9 cellular contexts compared by ENCODE assay signal in genomic region chr9:124342402-124342945, GRCh38.
DNase-seq lines count a peak whose midpoint lies in the region; ATAC-seq, FAIRE-seq and TF ChIP-seq lines count a peak whose summit lies in the region.
"Had no signal": no experiment of that assay in that cellular context is flagged by ENCODE, and none has a peak within 500 bp of the region (broad histone marks: within the 10 kb centered on the region; RNA-seq: fewer than 3 reads in every experiment).

No MANE protein-coding gene starts in this region.

- H3K4me3 ChIP-seq in HFF-Myc (replicated peaks; ENCODE audit: low read depth, low read length), result no peak overlapping the region
- H3K4me3 ChIP-seq in bronchial epithelial cell (ENCODE audit: low read depth, low read length), result no peak overlapping the region
- H3K4me3 ChIP-seq in HepG2 (replicated peaks in 1 of 3; ENCODE audit: insufficient read depth in 1 of 3, low read depth in 2 of 3, low read length in 3 of 3), result no peak overlapping the region
- no peak overlapping the region for H3K4me3 ChIP-seq in lower leg skin (ENCODE audit: low read depth, poor library complexity, severe bottlenecking)

- TF ChIP-seq POLR2A in HepG2 (IDR thresholded peaks at IDR 0.05; ENCODE audit: insufficient read depth in 1 of 2, low read depth in 2 of 2, low read length in 2 of 2) (no peak), lower leg skin (IDR thresholded peaks at IDR 0.05) (no peak)

- no peak overlapping the region for H3K27ac ChIP-seq in HepG2 (ENCODE audit: extremely low read length, insufficient read depth, low read length)
- peak overlapping the region; percentile 66 for H3K27ac ChIP-seq in substantia nigra (ENCODE audit: low read depth, low read length, poor library complexity, severe bottlenecking)

- in situ Hi-C loops in HepG2 (cut with HindIII; ENCODE audit: extremely low pct_ligation_motif_present, low pct_unique_long_range_greater_than_20kb), result no loop called here

- FAIRE-seq in bronchial epithelial cell (lab: Jason Lieb, UNC) (peak; percentile 58), HepG2 (lab: Jason Lieb, UNC) (no peak)

- H3K79me2 ChIP-seq in HepG2 (ENCODE audit: insufficient read depth, low read length), result no peaks in the 10 kb centered on the region

- H3K27me3 ChIP-seq in bronchial epithelial cell (ENCODE audit: control insufficient read depth, insufficient read depth, low read length) (no peaks in the 10 kb centered on the region), HepG2 (ENCODE audit: control insufficient read depth in 1 of 2, insufficient read depth in 2 of 2, low read length in 2 of 2) (no peaks in the 10 kb centered on the region)

- CTCF ChIA-PET in HepG2 (lab: Yijun Ruan, JAX; ENCODE audit: low intra/inter-chr PET ratio, low total read pairs), result no interaction called here

- TF ChIP-seq CTCF in HFF-Myc (IDR thresholded peaks at IDR 0.05; ENCODE audit: low read depth, low read length, missing control alignments) (no peak), bronchial epithelial cell (IDR thresholded peaks at IDR 0.05; ENCODE audit: insufficient read depth, low read length, severe bottlenecking) (no peak), HepG2 (CRISPR knock-in tag; IDR thresholded peaks at IDR 0.05) (no peak), lower leg skin (IDR thresholded peaks at IDR 0.05) (no peak)

- H3K4me2 ChIP-seq in HepG2 (ENCODE audit: low read depth, low read length), result no peak overlapping the region

- H4K20me1 ChIP-seq in HepG2 (ENCODE audit: insufficient read depth, low read length), result no peaks in the 10 kb centered on the region

- TF ChIP-seq RAD21 in HepG2 (CRISPR knock-in tag; IDR thresholded peaks at IDR 0.05), result no peak

- POLR2A ChIA-PET in HepG2 (lab: Yijun Ruan, JAX), result no interaction called here

- H3K36me3 ChIP-seq in bronchial epithelial cell (ENCODE audit: control insufficient read depth, insufficient read depth, low read length) (peaks cover 5% of the 10 kb centered on the region), HepG2 (replicated peaks in 1 of 2; ENCODE audit: control insufficient read depth in 1 of 2, insufficient read depth in 2 of 2, low read length in 2 of 2) (peaks cover 28 to 76% of the 10 kb centered on the region in 2 experiments)

- no peak for ATAC-seq in HepG2
- ATAC-seq in HG02588 (IDR thresholded peaks at IDR 0.05; ENCODE audit: unreplicated experiment), result no peak

- H3K4me1 ChIP-seq in HepG2 (ENCODE audit: insufficient read depth, low read length), result no peaks in the 10 kb centered on the region

- no peaks in the 10 kb centered on the region for H3K9me3 ChIP-seq in HepG2 (ENCODE audit: low read length)

- BruUV-seq in HepG2 (replicated peaks; lab: Mats Ljungman, UMichigan), result no TSS peak

- no peak overlapping the region for H3K9ac ChIP-seq in HepG2 (ENCODE audit: insufficient read depth, low read depth, low read length)

- intact Hi-C loops in HepG2 (cut with micrococcal nuclease; ENCODE audit: unreplicated experiment), result no loop called here
- intact Hi-C loops in lower leg skin (cut with DNase I; ENCODE audit: low total_unique reads), result no loop called here

- TF ChIP-seq EP300 in HepG2 (IDR thresholded peaks at IDR 0.05; ENCODE audit: low read depth in 2 of 2, low read length in 2 of 2) (no peak), HepG2 (CRISPR knock-in tag; IDR thresholded peaks at IDR 0.05; ENCODE audit: borderline replicate concordance) (no peak)

- DNase-seq in HFF-Myc (ENCODE audit: extremely low read depth, low read depth) (peak; percentile 6), bronchial epithelial cell (ENCODE audit: low read depth) (no peak), HepG2 (ENCODE audit: low spot score) (no peak), substantia nigra (lab: John Stamatoyannopoulos, UW) (no peak), GDM1 (lab: John Stamatoyannopoulos, UW) (no peak), lower leg skin (ENCODE audit: low spot score in 2 of 2) (no peak), NCI-H1436 treated with DMSO at 0.1 percent for 48 hours (lab: John Stamatoyannopoulos, UW) (no peak)
- DNase-seq: effector CD4-positive, alpha-beta T cell had no signal

- WGBS in HepG2 (ENCODE audit: low lambda C conversion rate), result 97% methylated on average over 9 of the region's 12 CpGs
- 66 to 73% methylated on average over 10 to 12 of the region's 12 CpGs for WGBS in lower leg skin, 2 donors

- H2AFZ ChIP-seq in HepG2 (ENCODE audit: low read length), result no peak overlapping the region

TF ChIP-seq in HepG2, 621 proteins besides CTCF, POLR2A, EP300 and RAD21:
- peak; percentile 9 for TF ChIP-seq RBM22 (optimal IDR thresholded peaks at IDR 0.05; ENCODE audit: low read length)
- TF ChIP-seq ZNF629 (CRISPR knock-in tag; conservative IDR thresholded peaks at IDR 0.05), result no peak
- peak; percentile 74 for TF ChIP-seq AGO2 (optimal IDR thresholded peaks at IDR 0.05; ENCODE audit: low read depth, low read length)
- no peak for TF ChIP-seq ZNF75D (CRISPR knock-in tag; IDR thresholded peaks at IDR 0.05; ENCODE audit: borderline replicate concordance)
